ENCODE assay signal across 11 cellular contexts in the genomic region with DNA sequence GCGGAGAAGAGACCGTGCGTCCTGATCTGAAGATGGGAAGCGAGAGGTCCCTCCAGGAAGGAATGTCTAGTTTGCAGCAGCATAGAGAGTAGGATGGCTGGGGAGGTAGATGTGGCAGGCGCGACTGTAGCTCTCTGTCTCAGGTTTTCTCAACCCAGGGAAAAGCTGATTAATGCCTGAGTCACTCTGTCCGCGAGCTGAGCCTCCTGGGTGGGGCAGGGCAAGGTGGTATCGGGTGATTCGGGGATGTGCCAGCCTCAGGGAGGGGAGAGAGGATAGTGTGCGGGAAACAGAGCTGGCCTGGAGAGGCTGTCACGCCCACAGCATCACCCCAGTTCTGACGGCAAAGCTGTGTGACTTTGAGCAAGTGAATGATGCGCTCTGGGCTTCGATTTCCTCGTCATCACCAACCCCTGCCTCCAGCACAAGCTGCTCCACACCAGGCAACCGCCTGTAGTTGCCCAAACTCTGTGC. TPM values are rescaled to one million over a fixed set of nuclear protein-coding genes. Genes with fewer than 3 reads are reported as not detected.
DNase-seq lines count a peak whose midpoint lies in the region; ATAC-seq and TF ChIP-seq lines count a peak whose summit lies in the region.
"Had no signal": no experiment of that assay in that cellular context is flagged by ENCODE, and none has a peak within 500 bp of the region (broad histone marks: within the 10 kb centered on the region; RNA-seq: fewer than 3 reads in every experiment).

No MANE protein-coding gene starts in this region.

- 43 to 55% methylated on average over 17 of the region's 17 CpGs for whole genome bisulfite sequencing in esophagus, 2 donors

- CTCF ChIA-PET in activated CD8-positive, alpha-beta T cell treated with anti-CD3 and anti-CD28 coated beads for 36 hours (lab: Charles Lee): no interaction called here
- CTCF ChIA-PET in activated CD8-positive, alpha-beta T cell treated with anti-CD3 and anti-CD28 coated beads, Interleukin-2, amount 10 ng/mL, durations not matched to agents 7 days and 5 days (lab: Charles Lee): interaction anchor here (0.8 to 0.9 kb wide), 2 partner anchors 9 to 11 kb away, joined by 3 read pairs; no protein-coding TSS in a partner anchor

- no peak for TF ChIP-seq POLR2A in NB4 (IDR thresholded peaks at IDR 0.05; ENCODE audit: extremely low read depth, insufficient read length)

- POLR2A ChIA-PET in activated CD8-positive, alpha-beta T cell treated with anti-CD3 and anti-CD28 coated beads for 36 hours (lab: Charles Lee): interaction anchor here (0.5 to 0.6 kb wide), 2 partner anchors 13 to 226 kb away, joined by 3 to 5 read pairs; no protein-coding TSS in a partner anchor
- POLR2A ChIA-PET in activated CD8-positive, alpha-beta T cell treated with anti-CD3 and anti-CD28 coated beads, Interleukin-2, amount 10 ng/mL, durations not matched to agents 7 days and 5 days (lab: Charles Lee): no interaction called here

- H3K36me3 Mint-ChIP-seq in activated CD8-positive, alpha-beta T cell treated with anti-CD3 and anti-CD28 coated beads for 36 hours (ENCODE audit: low read depth): no peaks in the 10 kb centered on the region
- H3K36me3 Mint-ChIP-seq in activated CD8-positive, alpha-beta T cell treated with anti-CD3 and anti-CD28 coated beads, Interleukin-2, amount 10 ng/mL, durations not matched to agents 7 days and 5 days (ENCODE audit: low read depth): no peaks in the 10 kb centered on the region
- H3K36me3 Mint-ChIP-seq: activated naive CD8-positive, alpha-beta T cell treated with anti-CD3 and anti-CD28 coated beads, Interleukin-2, amount 10 ng/mL, durations not matched to agents 7 days and 5 days had no signal

- H3K27ac ChIP-seq in esophagus (ENCODE audit: low read depth in 2 of 2, low read length in 1 of 2) (peak overlapping the region; percentile 93 to 97), skin epidermis (peak overlapping the region in 9 of 21 experiments; percentile 6 to 72 (median 37))

- no peak overlapping the region for H3K27ac Mint-ChIP-seq in activated CD8-positive, alpha-beta T cell treated with anti-CD3 and anti-CD28 coated beads for 36 hours
- H3K27ac Mint-ChIP-seq in activated CD8-positive, alpha-beta T cell treated with anti-CD3 and anti-CD28 coated beads, Interleukin-2, amount 10 ng/mL, durations not matched to agents 7 days and 5 days: no peak overlapping the region
- H3K27ac Mint-ChIP-seq: activated naive CD8-positive, alpha-beta T cell treated with anti-CD3 and anti-CD28 coated beads, Interleukin-2, amount 10 ng/mL, durations not matched to agents 7 days and 5 days had no signal

- intact Hi-C loops in activated CD8-positive, alpha-beta T cell treated with anti-CD3 and anti-CD28 coated beads for 36 hours (cut with micrococcal nuclease): no loop called here

- peaks cover 7 to 35% of the 10 kb centered on the region in 2 donors for H3K4me1 ChIP-seq in esophagus (ENCODE audit: control insufficient read depth in 2 of 2, insufficient read depth in 2 of 2, low read length in 1 of 2)

- peaks cover 5% of the 10 kb centered on the region for H3K9me3 Mint-ChIP-seq in activated CD8-positive, alpha-beta T cell treated with anti-CD3 and anti-CD28 coated beads for 36 hours
- peaks cover 7% of the 10 kb centered on the region for H3K9me3 Mint-ChIP-seq in activated CD8-positive, alpha-beta T cell treated with anti-CD3 and anti-CD28 coated beads, Interleukin-2, amount 10 ng/mL, durations not matched to agents 7 days and 5 days (ENCODE audit: insufficient read depth)

- peaks cover 8% of the 10 kb centered on the region for H3K27me3 Mint-ChIP-seq in activated CD8-positive, alpha-beta T cell treated with anti-CD3 and anti-CD28 coated beads for 36 hours
- H3K27me3 Mint-ChIP-seq in activated CD8-positive, alpha-beta T cell treated with anti-CD3 and anti-CD28 coated beads, Interleukin-2, amount 10 ng/mL, durations not matched to agents 7 days and 5 days (ENCODE audit: low read depth): peaks cover 23% of the 10 kb centered on the region

- no peaks in the 10 kb centered on the region for H3K36me3 ChIP-seq in esophagus (ENCODE audit: control insufficient read depth in 2 of 2, insufficient read depth in 2 of 2, low read length in 1 of 2)

- TF ChIP-seq CTCF in activated CD8-positive, alpha-beta T cell treated with anti-CD3 and anti-CD28 coated beads for 36 hours (IDR thresholded peaks at IDR 0.05): no peak
- TF ChIP-seq CTCF in NB4 (IDR thresholded peaks at IDR 0.05; ENCODE audit: low read depth, low read length): no peak

- no peaks in the 10 kb centered on the region for H3K27me3 ChIP-seq in esophagus (ENCODE audit: control insufficient read depth in 1 of 2, insufficient read depth in 2 of 2, low read length in 2 of 2)

- peak; percentile 48 for ATAC-seq in activated CD8-positive, alpha-beta T cell treated with anti-CD3 and anti-CD28 coated beads for 36 hours
- no peak for ATAC-seq in activated CD8-positive, alpha-beta T cell treated with anti-CD3 and anti-CD28 coated beads, Interleukin-2, amount 10 ng/mL, durations not matched to agents 7 days and 5 days
- no peak for ATAC-seq in HG03097 (IDR thresholded peaks at IDR 0.05; ENCODE audit: low FRiP score, unreplicated experiment)

- H3K4me1 Mint-ChIP-seq in activated CD8-positive, alpha-beta T cell treated with anti-CD3 and anti-CD28 coated beads for 36 hours (ENCODE audit: low read depth): peaks cover 11% of the 10 kb centered on the region
- no peaks in the 10 kb centered on the region for H3K4me1 Mint-ChIP-seq in activated CD8-positive, alpha-beta T cell treated with anti-CD3 and anti-CD28 coated beads, Interleukin-2, amount 10 ng/mL, durations not matched to agents 7 days and 5 days (ENCODE audit: low read depth)
- H3K4me1 Mint-ChIP-seq: activated naive CD8-positive, alpha-beta T cell treated with anti-CD3 and anti-CD28 coated beads, Interleukin-2, amount 10 ng/mL, durations not matched to agents 7 days and 5 days had no signal

- H3K4me3 Mint-ChIP-seq in activated CD8-positive, alpha-beta T cell treated with anti-CD3 and anti-CD28 coated beads for 36 hours: peak overlapping the region; percentile 16
- no peak overlapping the region for H3K4me3 Mint-ChIP-seq in activated CD8-positive, alpha-beta T cell treated with anti-CD3 and anti-CD28 coated beads, Interleukin-2, amount 10 ng/mL, durations not matched to agents 7 days and 5 days
- H3K4me3 Mint-ChIP-seq: activated naive CD8-positive, alpha-beta T cell treated with anti-CD3 and anti-CD28 coated beads, Interleukin-2, amount 10 ng/mL, durations not matched to agents 7 days and 5 days had no signal

- DNase-seq in activated CD8-positive, alpha-beta T cell treated with anti-CD3 and anti-CD28 coated beads for 36 hours: peak; percentile 57
- DNase-seq in activated CD8-positive, alpha-beta T cell treated with anti-CD3 and anti-CD28 coated beads, Interleukin-2, amount 10 ng/mL, durations not matched to agents 7 days and 5 days: no peak
- DNase-seq in NB4 (ENCODE audit: low read depth): peak; percentile 24
- no peak for DNase-seq in NCI-H1417 treated with DMSO at 0.1 percent for 48 hours (lab: John Stamatoyannopoulos, UW)
- no peak for DNase-seq in nucleus accumbens (lab: John Stamatoyannopoulos, UW)
- DNase-seq: activated naive CD8-positive, alpha-beta T cell treated with anti-CD3 and anti-CD28 coated beads, Interleukin-2, amount 10 ng/mL, durations not matched to agents 7 days and 5 days; left ventricle myocardium inferior; NCI-H524 treated with DMSO at 0.1 percent for 48 hours had no signal

- H3K4me3 ChIP-seq in NB4 (ENCODE audit: low read depth, low read length) (no peak overlapping the region), esophagus (ENCODE audit: low read depth in 1 of 2, low read length in 2 of 2) (peak overlapping the region; percentile 60 to 61), skin epidermis (peak overlapping the region in 4 of 7 experiments; percentile 8 to 22 (median 15))

- peaks cover 2 to 17% of the 10 kb centered on the region in 2 donors for H3K9me3 ChIP-seq in esophagus (ENCODE audit: control insufficient read depth in 2 of 2, insufficient read depth in 1 of 2, low read depth in 1 of 2, low read length in 1 of 2)

RNA-seq across cellular contexts. Expression of gene CPN2, which starts 28.4 kb away (rescaled TPM):
- not detected for total RNA-seq in activated CD8-positive, alpha-beta T cell treated with anti-CD3 and anti-CD28 coated beads for 36 hours
- total RNA-seq in activated CD8-positive, alpha-beta T cell treated with anti-CD3 and anti-CD28 coated beads, Interleukin-2, amount 10 ng/mL, durations not matched to agents 7 days and 5 days: not detected
- under 1 TPM in 1 of 2 donors, not detected in 1; 0.02 TPM for polyA plus RNA-seq in esophagus
- total RNA-seq: activated naive CD8-positive, alpha-beta T cell treated with anti-CD3 and anti-CD28 coated beads, Interleukin-2, amount 10 ng/mL, durations not matched to agents 7 days and 5 days had no signal

RNA-seq across cellular contexts. Expression of gene LRRC15, which starts 46.8 kb away (rescaled TPM):
- not detected for total RNA-seq in activated CD8-positive, alpha-beta T cell treated with anti-CD3 and anti-CD28 coated beads for 36 hours
- not detected for total RNA-seq in activated CD8-positive, alpha-beta T cell treated with anti-CD3 and anti-CD28 coated beads, Interleukin-2, amount 10 ng/mL, durations not matched to agents 7 days and 5 days
- under 1 TPM; 0.02 to 0.04 TPM for polyA plus RNA-seq in esophagus
- total RNA-seq: activated naive CD8-positive, alpha-beta T cell treated with anti-CD3 and anti-CD28 coated beads, Interleukin-2, amount 10 ng/mL, durations not matched to agents 7 days and 5 days had no signal

Comparison
In these comparisons a context has a peak if more than half of its experiments do, and no peak if none do; other contexts are left out.
1. DNase-seq: peak in activated CD8-positive, alpha-beta T cell treated with anti-CD3 and anti-CD28 coated beads for 36 hours (single experiment) and NB4 (single experiment); none in activated CD8-positive, alpha-beta T cell treated with anti-CD3 and anti-CD28 coated beads, Interleukin-2, amount 10 ng/mL, durations not matched to agents 7 days and 5 days (single experiment), NCI-H1417 treated with DMSO at 0.1 percent for 48 hours (single experiment) and nucleus accumbens (0 of 56).